ENCODE assay signal across 35 cellular contexts in genomic region chr2:135796606-135797005, GRCh38. TPM values are rescaled to one million over a fixed set of nuclear protein-coding genes. Genes with fewer than 3 reads are reported as not detected.
"Had no signal": no experiment of that assay in that cellular context is flagged by ENCODE, and none has a peak within 500 bp of the region (broad histone marks: within the 10 kb centered on the region; RNA-seq: fewer than 3 reads in every experiment).

No MANE protein-coding gene starts in this region.

- FAIRE-seq: colon had no signal

- H3K36me3 ChIP-seq: adrenal gland, esophagus squamous epithelium, gastroesophageal sphincter, WERI-Rb-1 had no signal

- ATAC-seq: activated CD4-positive, alpha-beta T cell treated with anti-CD3 and anti-CD28 coated beads for 36 hours; activated naive CD8-positive, alpha-beta T cell treated with anti-CD3 and anti-CD28 coated beads, Interleukin-2, amount 50 U/mL, for 24 hours; body of pancreas; effector memory CD8-positive, alpha-beta T cell; gastroesophageal sphincter had no signal

- DNase-seq: activated B cell treated with CpG ODN at 0.5 μM for 24 hours; activated CD4-positive, alpha-beta memory T cell treated with anti-CD3 and anti-CD28 coated beads for 36 hours; activated CD4-positive, alpha-beta T cell treated with anti-CD3 and anti-CD28 coated beads for 36 hours; activated CD4-positive, alpha-beta T cell treated with anti-CD3 and anti-CD28 coated beads, Interleukin-2, amount 10 ng/mL, durations not matched to agents 24 days and 14 days; activated CD8-positive, alpha-beta memory T cell treated with anti-CD3 and anti-CD28 coated beads, Interleukin-2, amount 10 ng/mL, durations not matched to agents 7 days and 5 days; activated CD8-positive, alpha-beta memory T cell treated with anti-CD3 and anti-CD28 coated beads, Interleukin-2, amount 50 U/mL, for 4 hours; activated CD8-positive, alpha-beta T cell treated with anti-CD3 and anti-CD28 coated beads, Interleukin-2, amount 10 ng/mL, durations not matched to agents 7 days and 5 days; activated effector memory CD4-positive, alpha-beta T cell treated with anti-CD3 and anti-CD28 coated beads, Interleukin-2, amount 50 U/mL, for 16 hours; activated naive CD4-positive, alpha-beta T cell treated with anti-CD3 and anti-CD28 coated beads for 36 hours; activated naive CD8-positive, alpha-beta T cell treated with anti-CD3 and anti-CD28 coated beads for 36 hours; activated naive CD8-positive, alpha-beta T cell treated with anti-CD3 and anti-CD28 coated beads, Interleukin-2, amount 50 U/mL, for 24 hours; activated T-cell treated with anti-CD3 and anti-CD28 coated beads, Interleukin-2, amount 50 U/mL, for 1 hour; activated T-cell treated with anti-CD3 and anti-CD28 coated beads, Interleukin-2, amount 50 U/mL, for 48 hours; adrenal gland; amygdala; aorta; body of pancreas; cortex of kidney; dermis blood vessel endothelial cell; effector CD4-positive, alpha-beta T cell; effector memory CD8-positive, alpha-beta T cell; erythroblast; esophagus squamous epithelium; foreskin melanocyte; T-helper 1 cell; T-helper 17 cell; T1000; WERI-Rb-1 had no signal

- H3K27me3 ChIP-seq: adrenal gland, body of pancreas, esophagus squamous epithelium, gastroesophageal sphincter had no signal

- H3K36me3 Mint-ChIP-seq: activated naive CD4-positive, alpha-beta T cell treated with anti-CD3 and anti-CD28 coated beads, Interleukin-2, amount 50 U/mL, for 24 hours had no signal

- H3K4me1 ChIP-seq: adrenal gland had no signal

- H3K27me3 Mint-ChIP-seq: activated B cell treated with CpG ODN at 0.5 μM for 24 hours; activated CD4-positive, alpha-beta memory T cell treated with anti-CD3 and anti-CD28 coated beads for 36 hours; activated CD4-positive, alpha-beta T cell treated with anti-CD3 and anti-CD28 coated beads for 36 hours; activated CD4-positive, alpha-beta T cell treated with anti-CD3 and anti-CD28 coated beads, Interleukin-2, amount 10 ng/mL, durations not matched to agents 24 days and 14 days; activated CD8-positive, alpha-beta memory T cell treated with anti-CD3 and anti-CD28 coated beads, Interleukin-2, amount 10 ng/mL, durations not matched to agents 7 days and 5 days; activated naive CD4-positive, alpha-beta T cell treated with anti-CD3 and anti-CD28 coated beads, Interleukin-2, amount 50 U/mL, for 24 hours; activated naive CD8-positive, alpha-beta T cell treated with anti-CD3 and anti-CD28 coated beads for 36 hours; activated naive CD8-positive, alpha-beta T cell treated with anti-CD3 and anti-CD28 coated beads, Interleukin-2, amount 50 U/mL, for 24 hours; effector memory CD8-positive, alpha-beta T cell; T-helper 17 cell had no signal

- H3K4me3 Mint-ChIP-seq: activated B cell treated with CpG ODN at 0.5 μM for 24 hours; activated CD4-positive, alpha-beta memory T cell treated with anti-CD3 and anti-CD28 coated beads for 36 hours; activated CD4-positive, alpha-beta T cell treated with anti-CD3 and anti-CD28 coated beads for 36 hours; activated CD4-positive, alpha-beta T cell treated with anti-CD3 and anti-CD28 coated beads, Interleukin-2, amount 10 ng/mL, durations not matched to agents 24 days and 14 days; activated CD8-positive, alpha-beta memory T cell treated with anti-CD3 and anti-CD28 coated beads, Interleukin-2, amount 10 ng/mL, durations not matched to agents 7 days and 5 days; activated CD8-positive, alpha-beta T cell treated with anti-CD3 and anti-CD28 coated beads, Interleukin-2, amount 10 ng/mL, durations not matched to agents 7 days and 5 days; activated naive CD4-positive, alpha-beta T cell treated with anti-CD3 and anti-CD28 coated beads for 36 hours; activated naive CD4-positive, alpha-beta T cell treated with anti-CD3 and anti-CD28 coated beads, Interleukin-2, amount 50 U/mL, for 24 hours; activated naive CD8-positive, alpha-beta T cell treated with anti-CD3 and anti-CD28 coated beads for 36 hours; activated naive CD8-positive, alpha-beta T cell treated with anti-CD3 and anti-CD28 coated beads, Interleukin-2, amount 50 U/mL, for 24 hours; activated T-helper 1 cell treated with anti-CD3 and anti-CD28 coated beads, Interleukin-12 subunit alpha, Interleukin-12 subunit beta, Interleukin-2, Interleukin-4 antibody, amounts not matched to agents 30 ng/mL and 10 ng/mL and 1 ng/mL, durations not matched to agents 14 hours and 24 hours and 36 hours; effector memory CD8-positive, alpha-beta T cell; T-helper 17 cell; T-helper 2 cell treated with Interferon-gamma antibody and Interleukin-4, amounts not matched to agents 5 μg/mL and 100 μg/mL, for 36 hours had no signal

- H3K4me3 ChIP-seq: adrenal gland, body of pancreas, esophagus squamous epithelium, gastroesophageal sphincter had no signal

- H3K9me3 ChIP-seq: adrenal gland had no signal

- H3K27ac ChIP-seq: adrenal gland, body of pancreas, esophagus squamous epithelium, gastroesophageal sphincter, WERI-Rb-1 had no signal

- H3K27ac Mint-ChIP-seq: activated B cell treated with CpG ODN at 0.5 μM for 24 hours; activated CD4-positive, alpha-beta memory T cell treated with anti-CD3 and anti-CD28 coated beads for 36 hours; activated CD4-positive, alpha-beta T cell treated with anti-CD3 and anti-CD28 coated beads for 36 hours; activated CD4-positive, alpha-beta T cell treated with anti-CD3 and anti-CD28 coated beads, Interleukin-2, amount 10 ng/mL, durations not matched to agents 24 days and 14 days; activated CD8-positive, alpha-beta memory T cell treated with anti-CD3 and anti-CD28 coated beads, Interleukin-2, amount 10 ng/mL, durations not matched to agents 7 days and 5 days; activated CD8-positive, alpha-beta T cell treated with anti-CD3 and anti-CD28 coated beads, Interleukin-2, amount 10 ng/mL, durations not matched to agents 7 days and 5 days; activated naive CD4-positive, alpha-beta T cell treated with anti-CD3 and anti-CD28 coated beads for 36 hours; activated naive CD4-positive, alpha-beta T cell treated with anti-CD3 and anti-CD28 coated beads, Interleukin-2, amount 50 U/mL, for 24 hours; activated naive CD8-positive, alpha-beta T cell treated with anti-CD3 and anti-CD28 coated beads, Interleukin-2, amount 50 U/mL, for 24 hours; effector memory CD8-positive, alpha-beta T cell; T-helper 17 cell; T-helper 2 cell treated with Interferon-gamma antibody and Interleukin-4, amounts not matched to agents 5 μg/mL and 100 μg/mL, for 36 hours had no signal

RNA-seq across cellular contexts. Expression of gene LCT, which starts 40.4 kb away (rescaled TPM):
- total RNA-seq: activated B cell treated with CpG ODN at 0.5 μM for 24 hours, aorta, body of pancreas, chondrocyte, dermis blood vessel endothelial cell, gastroesophageal sphincter had no signal
- polyA plus RNA-seq: adrenal gland, fibroblast of lung had no signal
